In genomic region chr6:102327697-102328227, GRCh38 we compare ENCODE assay signal across 14 cellular contexts.
DNase-seq lines count a peak whose midpoint lies in the region; ATAC-seq, FAIRE-seq and TF ChIP-seq lines count a peak whose summit lies in the region.
"Had no signal": no experiment of that assay in that cellular context is flagged by ENCODE, and none has a peak within 500 bp of the region (broad histone marks: within the 10 kb centered on the region; RNA-seq: fewer than 3 reads in every experiment).

No MANE protein-coding gene starts in this region.

- H2BK120ac ChIP-seq in H1 (replicated peaks; ENCODE audit: low read depth, low read length) (no peak overlapping the region), mesenchymal stem cell (ENCODE audit: low read depth, low read length) (no peak overlapping the region)

- H3K23ac ChIP-seq in H1 (ENCODE audit: insufficient read length) (no peak overlapping the region), mesenchymal stem cell (ENCODE audit: low read length in 2 of 2) (no peak overlapping the region)

- H3K4me1 ChIP-seq in HCT116 (ENCODE audit: control insufficient read depth in 1 of 2, insufficient read depth in 2 of 2, low read length in 2 of 2) = peaks cover 0 to 9% of the 10 kb centered on the region in 2 experiments; a peak in 2 of 4 replicates
- no peaks in the 10 kb centered on the region for H3K4me1 ChIP-seq in H1 (replicated peaks in 1 of 4; ENCODE audit: control insufficient read depth in 3 of 4, insufficient read depth in 4 of 4, low read length in 3 of 4)
- H3K4me1 ChIP-seq in mesenchymal stem cell (ENCODE audit: control insufficient read depth, insufficient read depth, low read depth, low read length) = no peaks in the 10 kb centered on the region
- no peaks in the 10 kb centered on the region for H3K4me1 ChIP-seq in HAP-1
- H3K4me1 ChIP-seq: SJCRH30 had no signal

- no peaks in the 10 kb centered on the region for H3K4me1 Mint-ChIP-seq in stimulated activated effector memory CD8-positive, alpha-beta T cell treated with anti-CD3 and anti-CD28 coated beads, Interleukin-12 subunit alpha, Interleukin-12 subunit beta, amount 100 ng/mL, for 72 hours

- CTCF ChIA-PET in HCT116 (lab: Charles Lee) = no interaction called here
- CTCF ChIA-PET in H1 (lab: Charles Lee; ENCODE audit: partially characterized antibody) = no interaction called here

- no peak overlapping the region for H3K56ac ChIP-seq in H1 (replicated peaks; ENCODE audit: insufficient read length, low read depth, low read length)

- H3K14ac ChIP-seq in H1 (ENCODE audit: insufficient read length) = no peak overlapping the region
- H3K14ac ChIP-seq in mesenchymal stem cell (ENCODE audit: low read length in 2 of 2) = peak overlapping the region in 1 of 2 experiments; percentile 58

- intact Hi-C loops in HCT116 (cut with micrococcal nuclease) = no loop called here

- H3K36me3 ChIP-seq in HCT116 (ENCODE audit: control insufficient read depth in 1 of 2, insufficient read depth in 2 of 2, low read length in 2 of 2) (no peaks in the 10 kb centered on the region), H1 (ENCODE audit: control insufficient read depth in 2 of 4, insufficient read depth in 4 of 4, low read length in 3 of 4) (no peaks in the 10 kb centered on the region), mesenchymal stem cell (ENCODE audit: control insufficient read depth in 1 of 2, insufficient read depth in 2 of 2, low read depth in 1 of 2, low read length in 2 of 2) (no peaks in the 10 kb centered on the region), HAP-1 (replicated peaks) (no peaks in the 10 kb centered on the region)
- H3K36me3 ChIP-seq: SJCRH30 had no signal

- H3K79me2 ChIP-seq in HCT116 (ENCODE audit: insufficient read depth, low read length) (no peaks in the 10 kb centered on the region), H1 (ENCODE audit: control insufficient read depth in 1 of 2, insufficient read depth in 2 of 2, low read length in 2 of 2) (no peaks in the 10 kb centered on the region)

- H3K9me2 ChIP-seq in HCT116 (ENCODE audit: insufficient read depth) = no peaks in the 10 kb centered on the region

- peak; percentile 57 for ATAC-seq in HCT116
- peak; percentile 43 for ATAC-seq in stimulated activated effector memory CD8-positive, alpha-beta T cell treated with anti-CD3 and anti-CD28 coated beads, Interleukin-12 subunit alpha, Interleukin-12 subunit beta, amount 100 ng/mL, for 72 hours

- H2AK5ac ChIP-seq in H1 (ENCODE audit: low read depth, low read length) (no peak overlapping the region), mesenchymal stem cell (ENCODE audit: low read length, severe bottlenecking) (no peak overlapping the region)

- no peak overlapping the region for H3K27ac ChIP-seq in HCT116 (ENCODE audit: low read depth, low read length)
- H3K27ac ChIP-seq in H1 (ENCODE audit: low read depth, low read length) = no peak overlapping the region
- H3K27ac ChIP-seq in mesenchymal stem cell (ENCODE audit: low read length, poor library complexity, severe bottlenecking) = no peak overlapping the region
- H3K27ac ChIP-seq: SJCRH30 had no signal

- no TSS peak for BruUV-seq in HCT116 (replicated peaks; lab: Mats Ljungman, UMichigan)

- H3K9me3 ChIP-seq in HCT116 (ENCODE audit: control insufficient read depth in 1 of 2, insufficient read depth in 1 of 2, low read depth in 1 of 2, low read length in 2 of 2) (no peaks in the 10 kb centered on the region), H1 (ENCODE audit: insufficient read depth in 2 of 2, low read depth in 1 of 2, low read length in 1 of 2) (no peaks in the 10 kb centered on the region), mesenchymal stem cell (ENCODE audit: control insufficient read depth, low read length) (peaks cover 8% of the 10 kb centered on the region), HAP-1 (no peaks in the 10 kb centered on the region)
- H3K9me3 ChIP-seq: SJCRH30 had no signal

- H3K4me3 ChIP-seq in HCT116 (replicated peaks in 1 of 2; ENCODE audit: low read depth in 1 of 2, low read length in 2 of 2) = no peak overlapping the region
- no peak overlapping the region for H3K4me3 ChIP-seq in H1 (ENCODE audit: extremely low read depth in 1 of 4, insufficient read depth in 2 of 4, low read depth in 3 of 4, low read length in 4 of 4)
- H3K4me3 ChIP-seq in mesenchymal stem cell (ENCODE audit: insufficient read depth in 1 of 2, low read depth in 1 of 2, low read length in 2 of 2) = no peak overlapping the region
- no peak overlapping the region for H3K4me3 ChIP-seq in HAP-1
- H3K4me3 ChIP-seq: SJCRH30 had no signal

- H3K36me3 Mint-ChIP-seq in stimulated activated effector memory CD8-positive, alpha-beta T cell treated with anti-CD3 and anti-CD28 coated beads, Interleukin-12 subunit alpha, Interleukin-12 subunit beta, amount 100 ng/mL, for 72 hours = no peaks in the 10 kb centered on the region

- no peak overlapping the region for H2BK20ac ChIP-seq in H1 (ENCODE audit: low read length)

- H2BK12ac ChIP-seq in H1 (ENCODE audit: low read depth, low read length) (0 out of 2 replicates have a peak overlapping the region, but pooled peaks have one; percentile 46), mesenchymal stem cell (ENCODE audit: low read length in 2 of 2) (no peak overlapping the region)

- H3K79me1 ChIP-seq in H1 (ENCODE audit: low read depth, low read length) (no peaks in the 10 kb centered on the region), mesenchymal stem cell (replicated peaks; ENCODE audit: low read length, poor library complexity, severe bottlenecking) (no peaks in the 10 kb centered on the region)

- H3K4me2 ChIP-seq in HCT116 (ENCODE audit: low read length) (peak overlapping the region; percentile 28; the same call in 1 of the 2 replicates), H1 (ENCODE audit: insufficient read depth in 1 of 2, low read depth in 2 of 2, low read length in 2 of 2) (no peak overlapping the region), mesenchymal stem cell (ENCODE audit: low read length, poor library complexity, severe bottlenecking) (no peak overlapping the region)

- RAD21 ChIA-PET in HCT116 (lab: Charles Lee; ENCODE audit: low non-redundant PET in 1 of 2, low total read pairs in 2 of 2, uncharacterized antibody in 2 of 2, unreplicated experiment in 2 of 2) = no interaction called here

- no peak overlapping the region for H3K4ac ChIP-seq in H1 (replicated peaks; ENCODE audit: insufficient read length, low read depth, low read length)
- H3K4ac ChIP-seq in mesenchymal stem cell (ENCODE audit: low read depth in 1 of 2, low read length in 2 of 2) = no peak overlapping the region

- no peak overlapping the region for H3K4me3 Mint-ChIP-seq in stimulated activated effector memory CD8-positive, alpha-beta T cell treated with anti-CD3 and anti-CD28 coated beads, Interleukin-12 subunit alpha, Interleukin-12 subunit beta, amount 100 ng/mL, for 72 hours

- DNase-seq in HCT116 (ENCODE audit: low read depth, low spot score) (peak; percentile 13), H1 (ENCODE audit: low read depth in 1 of 2, low spot score in 2 of 2) (no peak), mesenchymal stem cell (no peak), HAP-1 (ENCODE audit: low spot score in 2 of 2) (no peak), NCI-H510A treated with DMSO at 0.1 percent for 48 hours (lab: John Stamatoyannopoulos, UW) (no peak), NCI-H146 (lab: John Stamatoyannopoulos, UW) (no peak)
- DNase-seq in stimulated activated effector memory CD8-positive, alpha-beta T cell treated with anti-CD3 and anti-CD28 coated beads, Interleukin-12 subunit alpha, Interleukin-12 subunit beta, amount 100 ng/mL, for 72 hours (ENCODE audit: low spot score in 2 of 2) = no peak
- DNase-seq: C1 segment of cervical spinal cord, MM.1S, NCI-H1092 treated with DMSO at 0.1 percent for 48 hours, NCI-H1694 treated with DMSO at 0.1 percent for 48 hours, NCI-H774, SJCRH30 had no signal

- TF ChIP-seq POLR2A in HCT116 (IDR thresholded peaks at IDR 0.05; ENCODE audit: borderline replicate concordance, extremely low read depth, insufficient read depth, insufficient read length) (no peak), H1 (IDR thresholded peaks at IDR 0.05; ENCODE audit: control extremely low read depth in 1 of 2, low read depth in 2 of 2, low read length in 2 of 2) (no peak)

- H3K18ac ChIP-seq in H1 (ENCODE audit: extremely low read depth, low read length) (no peak overlapping the region), mesenchymal stem cell (ENCODE audit: low read depth in 1 of 2, low read length in 2 of 2) (no peak overlapping the region)

- TF ChIP-seq RAD21 in HCT116 (IDR thresholded peaks at IDR 0.05; ENCODE audit: low read depth) = no peak
- no peak for TF ChIP-seq RAD21 in H1 (IDR thresholded peaks at IDR 0.05 in 1 of 2, conservative IDR thresholded peaks at IDR 0.05 in 1 of 2; ENCODE audit: low read depth in 2 of 2, low read length in 2 of 2)

- FAIRE-seq in H1 (lab: Jason Lieb, UNC) = no peak
- FAIRE-seq: D721Med had no signal

- H3K27me3 ChIP-seq in HCT116 (ENCODE audit: insufficient read depth, low read length) (no peaks in the 10 kb centered on the region), H1 (replicated peaks in 1 of 4; ENCODE audit: control insufficient read depth in 3 of 4, extremely low read depth in 1 of 4, insufficient read depth in 3 of 4, low read length in 3 of 4) (no peaks in the 10 kb centered on the region), mesenchymal stem cell (ENCODE audit: control insufficient read depth in 1 of 2, insufficient read depth in 1 of 2, low read length in 2 of 2) (no peaks in the 10 kb centered on the region), HAP-1 (ENCODE audit: low read depth) (0 out of 2 replicates have a peak, but pooled peaks cover 3% of the 10 kb centered on the region)
- H3K27me3 ChIP-seq: SJCRH30 had no signal

- H3K9ac ChIP-seq in HCT116 (ENCODE audit: low read length) (no peak overlapping the region), H1 (replicated peaks in 1 of 4; ENCODE audit: extremely low read depth in 1 of 4, low read depth in 3 of 4, low read length in 3 of 4) (no peak overlapping the region), mesenchymal stem cell (ENCODE audit: low read length) (no peak overlapping the region)

- H2BK5ac ChIP-seq in H1 (ENCODE audit: low read depth, low read length) = no peak overlapping the region
- H2BK5ac ChIP-seq in mesenchymal stem cell (ENCODE audit: low read depth, low read length, poor library complexity, severe bottlenecking) = no peak overlapping the region

- no peak overlapping the region for H4K91ac ChIP-seq in H1 (replicated peaks; ENCODE audit: insufficient read length, low read length)
- H4K91ac ChIP-seq in mesenchymal stem cell (ENCODE audit: low read length) = no peak overlapping the region

- H2BK15ac ChIP-seq in H1 (ENCODE audit: low read length) = no peak overlapping the region
- no peak overlapping the region for H2BK15ac ChIP-seq in mesenchymal stem cell (ENCODE audit: low read depth, poor library complexity, severe bottlenecking)

- H4K8ac ChIP-seq in H1 (ENCODE audit: extremely low read depth, insufficient read depth, low read length) = peak overlapping the region; percentile 71; the same call in 1 of the 2 replicates
- no peak overlapping the region for H4K8ac ChIP-seq in mesenchymal stem cell (ENCODE audit: low read length)

- POLR2A ChIA-PET in HCT116 (lab: Charles Lee) (no interaction called here), H1 (lab: Charles Lee; ENCODE audit: partially characterized antibody) (no interaction called here)

- TF ChIP-seq CTCF in HCT116 (IDR thresholded peaks at IDR 0.05 in 2 of 3, conservative IDR thresholded peaks at IDR 0.05 in 1 of 3; ENCODE audit: borderline replicate concordance in 1 of 3, insufficient read depth in 1 of 3, low read depth in 2 of 3, low read length in 2 of 3) (no peak), H1 (IDR thresholded peaks at IDR 0.05; ENCODE audit: control extremely low read depth in 1 of 3, insufficient read depth in 1 of 3, low read depth in 1 of 3, low read length in 3 of 3) (no peak)

- no peaks in the 10 kb centered on the region for H4K20me1 ChIP-seq in HCT116 (ENCODE audit: insufficient read depth)
- H4K20me1 ChIP-seq in H1 (replicated peaks in 1 of 2; ENCODE audit: control insufficient read depth in 1 of 2, insufficient read depth in 2 of 2, low read length in 2 of 2) = no peaks in the 10 kb centered on the region

- WGBS in H1 (ENCODE audit: extremely low coverage in 1 of 2, insufficient coverage in 1 of 2, insufficient read length in 1 of 2, insufficient replicate concordance in 2 of 2, low coverage in 1 of 2, low lambda C conversion rate in 2 of 2, missing lambda C conversion rate in 1 of 2), 2 experiments = 98% methylated on average over 4 of the region's 4 CpGs; no CpG with 5 or more reads in 1 of the 2 experiments
- 86% methylated on average over 3 of the region's 4 CpGs for WGBS in mesenchymal stem cell

- H3K27ac Mint-ChIP-seq in stimulated activated effector memory CD8-positive, alpha-beta T cell treated with anti-CD3 and anti-CD28 coated beads, Interleukin-12 subunit alpha, Interleukin-12 subunit beta, amount 100 ng/mL, for 72 hours = no peak overlapping the region

- in situ Hi-C loops in HAP-1 (cut with MboI; ENCODE audit: low sequenced_read_pairs) = no loop called here

- no peak overlapping the region for H4K5ac ChIP-seq in H1 (ENCODE audit: insufficient read length, low read depth, low read length)

- no peaks in the 10 kb centered on the region for H3K23me2 ChIP-seq in H1 (ENCODE audit: low read depth, low read length)

- TF ChIP-seq EP300 in H1 (IDR thresholded peaks at IDR 0.05; ENCODE audit: borderline replicate concordance in 1 of 2, low read depth in 2 of 2, low read length in 2 of 2) = no peak

- H2AFZ ChIP-seq in HCT116 (ENCODE audit: low read depth, low read length, poor library complexity, severe bottlenecking) (no peak overlapping the region), H1 (ENCODE audit: low read length) (no peak overlapping the region), mesenchymal stem cell (ENCODE audit: low read depth, low read length) (peak overlapping the region; percentile 29)

- H3K9me3 Mint-ChIP-seq in stimulated activated effector memory CD8-positive, alpha-beta T cell treated with anti-CD3 and anti-CD28 coated beads, Interleukin-12 subunit alpha, Interleukin-12 subunit beta, amount 100 ng/mL, for 72 hours = peaks cover 5% of the 10 kb centered on the region
